18 cellular contexts compared by ENCODE assay signal in genomic region chr7:151681726-151682125, GRCh38.
"Had no signal": no experiment of that assay in that cellular context is flagged by ENCODE, and none has a peak within 500 bp of the region (broad histone marks: within the 10 kb centered on the region; RNA-seq: fewer than 3 reads in every experiment).

No MANE protein-coding gene starts in this region.

- H3K4me3 ChIP-seq: ascending aorta, breast epithelium, upper lobe of right lung had no signal

- H3K4me3 Mint-ChIP-seq: activated CD8-positive, alpha-beta T cell treated with anti-CD3 and anti-CD28 coated beads, Interleukin-2, amount 10 ng/mL, durations not matched to agents 7 days and 5 days; activated naive CD8-positive, alpha-beta T cell treated with anti-CD3 and anti-CD28 coated beads, Interleukin-2, amount 50 U/mL, for 24 hours; activated T-cell treated with anti-CD3 and anti-CD28 coated beads, Interleukin-2, amount 50 U/mL, for 72 hours; dendritic cell treated with granulocyte-macrophage colony-stimulating factor and Interleukin-4, amounts not matched to agents 40 ng/mL and 50 ng/mL, for 4 days; neural crest cell; stimulated activated memory B cell treated with anti-CD40 and anti-IgM and Interleukin-4, amounts not matched to agents 10 μg/mL and 1 μg/mL and 100 μg/mL, for 72 hours had no signal

- H3K36me3 ChIP-seq: ascending aorta, breast epithelium, upper lobe of right lung had no signal

- H3K27me3 Mint-ChIP-seq: activated naive CD8-positive, alpha-beta T cell treated with anti-CD3 and anti-CD28 coated beads, Interleukin-2, amount 50 U/mL, for 24 hours; dendritic cell treated with granulocyte-macrophage colony-stimulating factor and Interleukin-4, amounts not matched to agents 40 ng/mL and 50 ng/mL, for 4 days; stimulated activated memory B cell treated with anti-CD40 and anti-IgM and Interleukin-4, amounts not matched to agents 10 μg/mL and 1 μg/mL and 100 μg/mL, for 72 hours had no signal

- H3K27me3 ChIP-seq: ascending aorta, breast epithelium, upper lobe of right lung had no signal

- H3K4me1 ChIP-seq: upper lobe of right lung had no signal

- H3K27ac ChIP-seq: ascending aorta had no signal

- H3K27ac Mint-ChIP-seq: activated CD8-positive, alpha-beta T cell treated with anti-CD3 and anti-CD28 coated beads, Interleukin-2, amount 10 ng/mL, durations not matched to agents 7 days and 5 days; activated naive CD8-positive, alpha-beta T cell treated with anti-CD3 and anti-CD28 coated beads, Interleukin-2, amount 50 U/mL, for 24 hours; activated T-cell treated with anti-CD3 and anti-CD28 coated beads, Interleukin-2, amount 50 U/mL, for 72 hours had no signal

- DNase-seq: activated CD4-positive, alpha-beta T cell treated with anti-CD3 and anti-CD28 coated beads for 4 hours; activated CD8-positive, alpha-beta memory T cell treated with anti-CD3 and anti-CD28 coated beads, Interleukin-2, amount 50 U/mL, for 4 hours; activated CD8-positive, alpha-beta T cell treated with anti-CD3 and anti-CD28 coated beads, Interleukin-2, amount 10 ng/mL, durations not matched to agents 7 days and 5 days; activated naive CD4-positive, alpha-beta T cell; activated naive CD8-positive, alpha-beta T cell treated with anti-CD3 and anti-CD28 coated beads, Interleukin-2, amount 50 U/mL, for 24 hours; activated T-cell treated with anti-CD3 and anti-CD28 coated beads, Interleukin-2, amount 50 U/mL, for 72 hours; effector memory CD4-positive, alpha-beta T cell; foreskin melanocyte; kidney glomerular epithelial cell; midbrain; stimulated activated CD4-positive, alpha-beta T cell treated with anti-CD3 and anti-CD28 coated beads, Interleukin-2, amount 100 ng/mL, for 48 hours; T-helper 2 cell; upper lobe of right lung had no signal

- H3K9me3 Mint-ChIP-seq: activated naive CD8-positive, alpha-beta T cell treated with anti-CD3 and anti-CD28 coated beads, Interleukin-2, amount 50 U/mL, for 24 hours; activated T-cell treated with anti-CD3 and anti-CD28 coated beads, Interleukin-2, amount 50 U/mL, for 72 hours; dendritic cell treated with granulocyte-macrophage colony-stimulating factor and Interleukin-4, amounts not matched to agents 40 ng/mL and 50 ng/mL, for 4 days; neural crest cell; stimulated activated memory B cell treated with anti-CD40 and anti-IgM and Interleukin-4, amounts not matched to agents 10 μg/mL and 1 μg/mL and 100 μg/mL, for 72 hours had no signal

- ATAC-seq: activated CD8-positive, alpha-beta T cell treated with anti-CD3 and anti-CD28 coated beads, Interleukin-2, amount 10 ng/mL, durations not matched to agents 7 days and 5 days; activated naive CD8-positive, alpha-beta T cell treated with anti-CD3 and anti-CD28 coated beads, Interleukin-2, amount 50 U/mL, for 24 hours; activated T-cell treated with anti-CD3 and anti-CD28 coated beads, Interleukin-2, amount 50 U/mL, for 72 hours; stimulated activated memory B cell treated with anti-CD40 and anti-IgM and Interleukin-4, amounts not matched to agents 10 μg/mL and 1 μg/mL and 100 μg/mL, for 72 hours; upper lobe of right lung had no signal

- H3K9me3 ChIP-seq: ascending aorta, breast epithelium, upper lobe of right lung had no signal
